In genomic region chr2:121570665-121571055, GRCh38 we compare ENCODE assay signal across 26 cellular contexts. TPM values are rescaled to one million over a fixed set of nuclear protein-coding genes. Genes with fewer than 3 reads are reported as not detected.
DNase-seq lines count a peak whose midpoint lies in the region; ATAC-seq and TF ChIP-seq lines count a peak whose summit lies in the region.
"Had no signal": no experiment of that assay in that cellular context is flagged by ENCODE, and none has a peak within 500 bp of the region (broad histone marks: within the 10 kb centered on the region; RNA-seq: fewer than 3 reads in every experiment).

No MANE protein-coding gene starts in this region.

- no peak overlapping the region for H3K4me3 ChIP-seq in fibroblast of the aortic adventitia (ENCODE audit: low read depth, low read length)
- no peak overlapping the region for H3K4me3 ChIP-seq in psoas muscle
- H3K4me3 ChIP-seq: HAP-1 had no signal

- 21 to 47% (median 24%) methylated on average over 2 of the region's 2 CpGs for WGBS in psoas muscle, 3 donors

- intact Hi-C loops in psoas muscle (cut with DNase I): loop anchor here in 1 of 2 donors (5.0 kb wide), 1 partner anchor 77 kb away; the partner anchor contains the start of gene CLASP1

- H3K9me3 ChIP-seq in psoas muscle: no peaks in the 10 kb centered on the region
- H3K9me3 ChIP-seq: HAP-1 had no signal

- H3K9me3 Mint-ChIP-seq in brain: no peaks in the 10 kb centered on the region
- H3K9me3 Mint-ChIP-seq: HFFc6 had no signal

- DNase-seq in DMS 273 (lab: John Stamatoyannopoulos, UW; ENCODE audit: unreplicated experiment) (peak; percentile 16), DMS 273 treated with DMSO at 0.1 percent for 48 hours (lab: John Stamatoyannopoulos, UW) (no peak), fibroblast of the aortic adventitia (ENCODE audit: low read depth) (peak; percentile 32), psoas muscle (no peak)
- DNase-seq in stimulated activated CD8-positive, alpha-beta memory T cell treated with anti-CD3 and anti-CD28 coated beads, Interleukin-4, amount 100 ng/mL, for 48 hours: no peak
- DNase-seq in stimulated activated naive CD4-positive, alpha-beta T cell (lab: John Stamatoyannopoulos, UW): no peak
- DNase-seq: ACHN, Calu3, GOT3, HFFc6, IMR-90, KG1, MM.1S, NCI-H1048, NCI-H1417 treated with DMSO at 0.1 percent for 48 hours, NCI-H1694 treated with DMSO at 0.1 percent for 48 hours, NCI-H2081, NCI-H345, NCI-H510A treated with DMSO at 0.1 percent for 48 hours, PC-3 had no signal

- peaks cover 67% of the 10 kb centered on the region for H3K4me1 Mint-ChIP-seq in brain

- peaks cover 64% of the 10 kb centered on the region for H3K4me1 ChIP-seq in psoas muscle
- H3K4me1 ChIP-seq: HAP-1 had no signal

- no peak overlapping the region for H3K4me3 Mint-ChIP-seq in brain
- H3K4me3 Mint-ChIP-seq: HFFc6 had no signal

- peak overlapping the region in 4 of 5 experiments; percentile 85 to 95 (median 92) for H3K27ac Mint-ChIP-seq in brain
- H3K27ac Mint-ChIP-seq: HFFc6 had no signal

- H3K27ac ChIP-seq in psoas muscle: peak overlapping the region; percentile 84
- H3K27ac ChIP-seq: 22Rv1 had no signal

- H3K36me3 ChIP-seq in psoas muscle (ENCODE audit: insufficient read depth in 1 of 2, low read depth in 1 of 2): no peaks in the 10 kb centered on the region
- H3K36me3 ChIP-seq: HAP-1 had no signal

- no peak for TF ChIP-seq CTCF in brain (conservative IDR thresholded peaks at IDR 0.05)
- TF ChIP-seq CTCF in fibroblast of the aortic adventitia (IDR thresholded peaks at IDR 0.05; ENCODE audit: insufficient read depth, low read length): no peak
- no peak for TF ChIP-seq CTCF in psoas muscle (IDR thresholded peaks at IDR 0.05)

- no peaks in the 10 kb centered on the region for H3K27me3 ChIP-seq in psoas muscle (ENCODE audit: insufficient read depth in 3 of 3, low read length in 2 of 3)

- H3K36me3 Mint-ChIP-seq in brain: peaks cover 23% of the 10 kb centered on the region

- ATAC-seq in psoas muscle (no peak), GM18861 (IDR thresholded peaks at IDR 0.05; ENCODE audit: unreplicated experiment) (no peak)
- ATAC-seq: PC-3, SK-N-SH treated with all-trans-retinoic acid at 6 μM for 48 hours had no signal

- no peaks in the 10 kb centered on the region for H3K27me3 Mint-ChIP-seq in brain

RNA-seq across cellular contexts. Expression of gene RNU4ATAC, which starts 40.0 kb away (rescaled TPM):
- polyA plus RNA-seq in brain (ENCODE audit: insufficient read depth, low read depth, low replicate concordance) (not detected), psoas muscle (not detected)
- total RNA-seq in fibroblast of the aortic adventitia (ENCODE audit: low replicate concordance) (under 0.01 TPM in 1 of 2 replicates, not detected in the other), psoas muscle (not detected)
- total RNA-seq: Calu3, HFFc6, PC-3 had no signal
- polyA plus RNA-seq: BJ, IMR-90 had no signal

Comparison
In these comparisons a context has a peak if more than half of its experiments do, and no peak if none do; other contexts are left out.
1. DNase-seq: peak in DMS 273 (single experiment) and fibroblast of the aortic adventitia (single experiment); none in DMS 273 treated with DMSO at 0.1 percent for 48 hours (single experiment), psoas muscle (0 of 2), stimulated activated CD8-positive, alpha-beta memory T cell treated with anti-CD3 and anti-CD28 coated beads, Interleukin-4, amount 100 ng/mL, for 48 hours (single experiment) and stimulated activated naive CD4-positive, alpha-beta T cell (0 of 6).